Comparison of ENCODE assay signal across 16 cellular contexts in genomic region chr6:19892250-19892649, GRCh38. TPM values are rescaled to one million over a fixed set of nuclear protein-coding genes. Genes with fewer than 3 reads are reported as not detected.
DNase-seq lines count a peak whose midpoint lies in the region; ATAC-seq, FAIRE-seq and TF ChIP-seq lines count a peak whose summit lies in the region.
"Had no signal": no experiment of that assay in that cellular context is flagged by ENCODE, and none has a peak within 500 bp of the region (broad histone marks: within the 10 kb centered on the region; RNA-seq: fewer than 3 reads in every experiment).

No MANE protein-coding gene starts in this region.

- H3K14ac ChIP-seq in H1 (ENCODE audit: insufficient read length): no peak overlapping the region

- no peak overlapping the region for H3K4ac ChIP-seq in H1 (replicated peaks; ENCODE audit: insufficient read length, low read depth, low read length)

- H4K91ac ChIP-seq in H1 (replicated peaks; ENCODE audit: insufficient read length, low read length): no peak overlapping the region

- TF ChIP-seq POLR2A in HCT116 (IDR thresholded peaks at IDR 0.05; ENCODE audit: borderline replicate concordance, extremely low read depth, insufficient read depth, insufficient read length): no peak
- TF ChIP-seq POLR2A in H1 (IDR thresholded peaks at IDR 0.05; ENCODE audit: control extremely low read depth in 1 of 2, low read depth in 2 of 2, low read length in 2 of 2): no peak
- peak; percentile 37 for TF ChIP-seq POLR2A in prostate gland (IDR thresholded peaks at IDR 0.05)

- no peak overlapping the region for H4K8ac ChIP-seq in H1 (ENCODE audit: extremely low read depth, insufficient read depth, low read length)

- CTCF ChIA-PET in HCT116 (lab: Charles Lee) (interaction anchor here (1.0 to 1.4 kb wide), 2 partner anchors 11 to 14 kb away, joined by 3 to 6 read pairs; no protein-coding TSS in a partner anchor), H1 (lab: Charles Lee; ENCODE audit: partially characterized antibody) (no interaction called here)

- H2AK5ac ChIP-seq in H1 (ENCODE audit: low read depth, low read length): no peak overlapping the region

- intact Hi-C loops in HCT116 (cut with micrococcal nuclease) (no loop called here), prostate gland (cut with DNase I) (no loop called here)

- no peaks in the 10 kb centered on the region for H3K27me3 ChIP-seq in HCT116 (ENCODE audit: insufficient read depth, low read length)
- H3K27me3 ChIP-seq in H1 (replicated peaks in 1 of 4; ENCODE audit: control insufficient read depth in 3 of 4, extremely low read depth in 1 of 4, insufficient read depth in 3 of 4, low read length in 3 of 4): no peaks in the 10 kb centered on the region
- H3K27me3 ChIP-seq in prostate gland (replicated peaks; ENCODE audit: insufficient read depth): no peaks in the 10 kb centered on the region
- no peaks in the 10 kb centered on the region for H3K27me3 ChIP-seq in brain microvascular endothelial cell (replicated peaks)
- H3K27me3 ChIP-seq: neural progenitor cell had no signal

- TF ChIP-seq CTCF in HCT116 (IDR thresholded peaks at IDR 0.05 in 2 of 3, conservative IDR thresholded peaks at IDR 0.05 in 1 of 3; ENCODE audit: borderline replicate concordance in 1 of 3, insufficient read depth in 1 of 3, low read depth in 2 of 3, low read length in 2 of 3): no peak
- TF ChIP-seq CTCF in H1 (IDR thresholded peaks at IDR 0.05; ENCODE audit: control extremely low read depth in 1 of 3, insufficient read depth in 1 of 3, low read depth in 1 of 3, low read length in 3 of 3): no peak
- TF ChIP-seq CTCF in prostate gland (IDR thresholded peaks at IDR 0.05): no peak
- TF ChIP-seq CTCF in brain microvascular endothelial cell (IDR thresholded peaks at IDR 0.05; ENCODE audit: low read depth, low read length, missing control alignments): no peak

- DNase-seq in HCT116 (ENCODE audit: low read depth, low spot score): peak; percentile 75
- peak; percentile 93 for DNase-seq in NCI-H2196 (lab: John Stamatoyannopoulos, UW; ENCODE audit: unreplicated experiment)
- no peak for DNase-seq in H1 (ENCODE audit: low read depth in 1 of 2, low spot score in 2 of 2)
- DNase-seq in prostate gland (ENCODE audit: low spot score): peak; percentile 98
- no peak for DNase-seq in foreskin melanocyte
- no peak for DNase-seq in anterior cingulate cortex (lab: John Stamatoyannopoulos, UW)
- DNase-seq in brain microvascular endothelial cell: no peak
- DNase-seq: CD4-positive, alpha-beta T cell; endodermal cell; Right ventricle myocardium superior; stimulated activated CD4-positive, alpha-beta T cell treated with anti-CD3 and anti-CD28 coated beads, Interleukin-4, amount 100 ng/mL, for 1 hour had no signal

- no peak overlapping the region for H3K56ac ChIP-seq in H1 (replicated peaks; ENCODE audit: insufficient read length, low read depth, low read length)

- 0 out of 4 replicates have a peak overlapping the region, but pooled peaks of 1 of the 2 experiments have one; percentile 12 for H3K4me3 ChIP-seq in HCT116 (replicated peaks in 1 of 2; ENCODE audit: low read depth in 1 of 2, low read length in 2 of 2)
- H3K4me3 ChIP-seq in H1 (ENCODE audit: extremely low read depth in 1 of 4, insufficient read depth in 2 of 4, low read depth in 3 of 4, low read length in 4 of 4): no peak overlapping the region
- no peak overlapping the region for H3K4me3 ChIP-seq in prostate gland
- H3K4me3 ChIP-seq in brain microvascular endothelial cell (ENCODE audit: low read depth, low read length): no peak overlapping the region
- H3K4me3 ChIP-seq: GM12878, neural progenitor cell, thoracic aorta had no signal

- H3K79me1 ChIP-seq in H1 (ENCODE audit: low read depth, low read length): no peaks in the 10 kb centered on the region; the same call in 1 of the 2 replicates

- H4K5ac ChIP-seq in H1 (ENCODE audit: insufficient read length, low read depth, low read length): no peak overlapping the region

- TF ChIP-seq RAD21 in HCT116 (IDR thresholded peaks at IDR 0.05; ENCODE audit: low read depth) (peak; percentile 17; the same call in 1 of the 2 replicates), H1 (IDR thresholded peaks at IDR 0.05 in 1 of 2, conservative IDR thresholded peaks at IDR 0.05 in 1 of 2; ENCODE audit: low read depth in 2 of 2, low read length in 2 of 2) (no peak)

- POLR2A ChIA-PET in HCT116 (lab: Charles Lee): no interaction called here
- POLR2A ChIA-PET in H1 (lab: Charles Lee; ENCODE audit: partially characterized antibody): no interaction called here

- FAIRE-seq in H1 (lab: Jason Lieb, UNC): no peak
- FAIRE-seq: GM12878 had no signal

- H4K20me1 ChIP-seq in HCT116 (ENCODE audit: insufficient read depth): no peaks in the 10 kb centered on the region
- H4K20me1 ChIP-seq in H1 (replicated peaks in 1 of 2; ENCODE audit: control insufficient read depth in 1 of 2, insufficient read depth in 2 of 2, low read length in 2 of 2): no peaks in the 10 kb centered on the region

- H3K9me3 ChIP-seq in HCT116 (ENCODE audit: control insufficient read depth in 1 of 2, insufficient read depth in 1 of 2, low read depth in 1 of 2, low read length in 2 of 2) (no peaks in the 10 kb centered on the region), H1 (ENCODE audit: insufficient read depth in 2 of 2, low read depth in 1 of 2, low read length in 1 of 2) (peaks cover 0 to 4% of the 10 kb centered on the region in 2 experiments; a peak in 1 of 4 replicates), prostate gland (no peaks in the 10 kb centered on the region)
- H3K9me3 ChIP-seq: thoracic aorta had no signal

- H2BK5ac ChIP-seq in H1 (ENCODE audit: low read depth, low read length): no peak overlapping the region

- no peak overlapping the region for H2BK20ac ChIP-seq in H1 (ENCODE audit: low read length)

- 97% methylated on average over 9 of the region's 9 CpGs; no CpG with 5 or more reads in 1 of the 2 experiments for WGBS in H1 (ENCODE audit: extremely low coverage in 1 of 2, insufficient coverage in 1 of 2, insufficient read length in 1 of 2, insufficient replicate concordance in 2 of 2, low coverage in 1 of 2, low lambda C conversion rate in 2 of 2, missing lambda C conversion rate in 1 of 2), 2 experiments
- WGBS in prostate gland: 21% methylated on average over 9 of the region's 9 CpGs

- H3K23me2 ChIP-seq in H1 (ENCODE audit: low read depth, low read length): no peaks in the 10 kb centered on the region; the same call in 1 of the 2 replicates

- H3K18ac ChIP-seq in H1 (ENCODE audit: extremely low read depth, low read length): no peak overlapping the region

- H3K79me2 ChIP-seq in HCT116 (ENCODE audit: insufficient read depth, low read length) (no peaks in the 10 kb centered on the region), H1 (ENCODE audit: control insufficient read depth in 1 of 2, insufficient read depth in 2 of 2, low read length in 2 of 2) (no peaks in the 10 kb centered on the region)

- H3K36me3 ChIP-seq in HCT116 (ENCODE audit: control insufficient read depth in 1 of 2, insufficient read depth in 2 of 2, low read length in 2 of 2) (no peaks in the 10 kb centered on the region), H1 (ENCODE audit: control insufficient read depth in 2 of 4, insufficient read depth in 4 of 4, low read length in 3 of 4) (no peaks in the 10 kb centered on the region), prostate gland (no peaks in the 10 kb centered on the region), brain microvascular endothelial cell (replicated peaks) (no peaks in the 10 kb centered on the region)
- H3K36me3 ChIP-seq: neural progenitor cell, thoracic aorta had no signal

- H3K9ac ChIP-seq in HCT116 (ENCODE audit: low read length): no peak overlapping the region
- H3K9ac ChIP-seq in H1 (replicated peaks in 1 of 4; ENCODE audit: extremely low read depth in 1 of 4, low read depth in 3 of 4, low read length in 3 of 4): no peak overlapping the region
- H3K9ac ChIP-seq: neural progenitor cell had no signal

- in situ Hi-C loops in brain microvascular endothelial cell (cut with HindIII; ENCODE audit: low pct_ligation_motif_present, low sequenced_read_pairs): no loop called here

- RAD21 ChIA-PET in HCT116 (lab: Charles Lee; ENCODE audit: low non-redundant PET in 1 of 2, low total read pairs in 2 of 2, uncharacterized antibody in 2 of 2, unreplicated experiment in 2 of 2): no interaction called here

- no TSS peak for BruUV-seq in HCT116 (replicated peaks; lab: Mats Ljungman, UMichigan)

- TF ChIP-seq EP300 in H1 (IDR thresholded peaks at IDR 0.05; ENCODE audit: borderline replicate concordance in 1 of 2, low read depth in 2 of 2, low read length in 2 of 2): no peak

- no peak overlapping the region for H2BK120ac ChIP-seq in H1 (replicated peaks; ENCODE audit: low read depth, low read length)

- no peak overlapping the region for H2BK12ac ChIP-seq in H1 (ENCODE audit: low read depth, low read length)

- H3K4me1 ChIP-seq in HCT116 (ENCODE audit: control insufficient read depth in 1 of 2, insufficient read depth in 2 of 2, low read length in 2 of 2): peaks cover 13 to 18% of the 10 kb centered on the region in 2 experiments; a peak in 2 of 4 replicates
- no peaks in the 10 kb centered on the region for H3K4me1 ChIP-seq in H1 (replicated peaks in 1 of 4; ENCODE audit: control insufficient read depth in 3 of 4, insufficient read depth in 4 of 4, low read length in 3 of 4)
- no peaks in the 10 kb centered on the region for H3K4me1 ChIP-seq in prostate gland (replicated peaks)
- H3K4me1 ChIP-seq: neural progenitor cell had no signal

- H2AFZ ChIP-seq in HCT116 (ENCODE audit: low read depth, low read length, poor library complexity, severe bottlenecking) (peak overlapping the region; percentile 94), H1 (ENCODE audit: low read length) (peak overlapping the region; percentile 68; the same call in 1 of the 2 replicates)
- H2AFZ ChIP-seq: neural progenitor cell had no signal

- H3K4me2 ChIP-seq in HCT116 (ENCODE audit: low read length): peak overlapping the region; percentile 63
- no peak overlapping the region for H3K4me2 ChIP-seq in H1 (ENCODE audit: insufficient read depth in 1 of 2, low read depth in 2 of 2, low read length in 2 of 2)
- H3K4me2 ChIP-seq: neural progenitor cell had no signal

- H3K23ac ChIP-seq in H1 (ENCODE audit: insufficient read length): no peak overlapping the region

- ATAC-seq in HCT116: peak; percentile 96
- ATAC-seq in GM19455 (IDR thresholded peaks at IDR 0.05; ENCODE audit: unreplicated experiment): no peak
- ATAC-seq: activated naive CD4-positive, alpha-beta T cell treated with anti-CD3 and anti-CD28 coated beads, Interleukin-2, amount 50 U/mL, for 72 hours; GM12878 had no signal

- H3K27ac ChIP-seq in HCT116 (ENCODE audit: low read depth, low read length) (no peak overlapping the region), H1 (ENCODE audit: low read depth, low read length) (no peak overlapping the region), prostate gland (peak overlapping the region; percentile 62 to 70), brain microvascular endothelial cell (no peak overlapping the region)
- H3K27ac ChIP-seq: neural progenitor cell, thoracic aorta had no signal

- no peak overlapping the region for H2BK15ac ChIP-seq in H1 (ENCODE audit: low read length)

- no peaks in the 10 kb centered on the region for H3K9me2 ChIP-seq in HCT116 (ENCODE audit: insufficient read depth)

RNA-seq across cellular contexts. Expression of gene ID4, which starts 55.1 kb away (rescaled TPM):
- total RNA-seq in HCT116 (2021; ENCODE audit: unreplicated experiment) (0.10 TPM), prostate gland (10 to 100 TPM; 63.6 to 69.1 TPM)
- polyA plus RNA-seq in HCT116 (2012): 0.09 and 0.13 TPM in 2 replicates
- 8.3 and 8.8 TPM in 2 replicates for total RNA-seq in H1 (2021; fragmentation: NEBNext Ultra II Directional; extraction: Animal tissue kit (Norgen Biotek cat#: 25700))
- 2.0 and 4.4 TPM in 2 replicates for polyA plus RNA-seq in H1 (2011; rRNA removed)
- polyA plus RNA-seq in H1 (2011; cell fraction: cytosol; rRNA removed): 8.1 TPM
- polyA plus RNA-seq in H1 (2011; cell fraction: nucleus; rRNA removed): 5.3 TPM
- polyA plus RNA-seq in H1 (2012, experiment 1 of 2): 2.2 to 4.8 TPM (median 3.7 TPM) in 4 replicates
- 2.5 TPM for polyA plus RNA-seq in H1 (2012, experiment 2 of 2)
- 3.1 TPM for polyA plus RNA-seq in H1 (2013, experiment 1 of 2)
- 2.8 TPM for polyA plus RNA-seq in H1 (2013, experiment 2 of 2)
- 0.88 and 1.5 TPM in 2 replicates for polyA minus RNA-seq in H1 (2011; rRNA and poly(A)+ RNA removed)
- 10.7 TPM for polyA minus RNA-seq in H1 (2011; cell fraction: cytosol; rRNA and poly(A)+ RNA removed)
- 14.5 TPM for polyA minus RNA-seq in H1 (2011; cell fraction: nucleus; rRNA and poly(A)+ RNA removed)
- total RNA-seq: activated naive CD4-positive, alpha-beta T cell treated with anti-CD3 and anti-CD28 coated beads, Interleukin-2, amount 50 U/mL, for 72 hours; CD4-positive, alpha-beta T cell; GM12878 had no signal

Comparison
In these comparisons a context has a peak if more than half of its experiments do, and no peak if none do; other contexts are left out.
1. DNase-seq: peak in HCT116 (single experiment), NCI-H2196 (single experiment) and prostate gland (single experiment); none in H1 (0 of 2), foreskin melanocyte (single experiment), anterior cingulate cortex (0 of 58) and brain microvascular endothelial cell (single experiment).
2. H3K27ac ChIP-seq: peak in prostate gland (2 of 2); none in HCT116 (single experiment), H1 (single experiment) and brain microvascular endothelial cell (single experiment).
3. Of the 16 proteins assayed by ChIP-seq in both H1 and HCT116: peak only in H1: none; only in HCT116: FOSL1, JUND, MAX, POLR2AphosphoS5, RAD21, SIN3A and 2 more; in both: none; in neither: 8.